22 cellular contexts compared by ENCODE assay signal in genomic region chr15:25716414-25717102, GRCh38.
DNase-seq lines count a peak whose midpoint lies in the region; FAIRE-seq and TF ChIP-seq lines count a peak whose summit lies in the region.
"Had no signal": no experiment of that assay in that cellular context is flagged by ENCODE, and none has a peak within 500 bp of the region (broad histone marks: within the 10 kb centered on the region; RNA-seq: fewer than 3 reads in every experiment).

No MANE protein-coding gene starts in this region.

- no peak for TF ChIP-seq POLR2A in H1 (IDR thresholded peaks at IDR 0.05; ENCODE audit: control extremely low read depth in 1 of 2, low read depth in 2 of 2, low read length in 2 of 2)

- H3K79me1 ChIP-seq in H1 (ENCODE audit: low read depth, low read length) = no peaks in the 10 kb centered on the region

- H3K79me2 ChIP-seq in H1 (ENCODE audit: control insufficient read depth in 1 of 2, insufficient read depth in 2 of 2, low read length in 2 of 2) = no peaks in the 10 kb centered on the region

- H2BK120ac ChIP-seq in H1 (replicated peaks; ENCODE audit: low read depth, low read length) = no peak overlapping the region

- no peak overlapping the region for H3K4me2 ChIP-seq in H1 (ENCODE audit: insufficient read depth in 1 of 2, low read depth in 2 of 2, low read length in 2 of 2)
- H3K4me2 ChIP-seq: GM23338 had no signal

- no peak overlapping the region for H3K23ac ChIP-seq in H1 (ENCODE audit: insufficient read length)

- no peak overlapping the region for H3K9ac ChIP-seq in H1 (replicated peaks in 1 of 4; ENCODE audit: extremely low read depth in 1 of 4, low read depth in 3 of 4, low read length in 3 of 4)

- no peaks in the 10 kb centered on the region for H3K36me3 ChIP-seq in H1 (ENCODE audit: control insufficient read depth in 2 of 4, insufficient read depth in 4 of 4, low read length in 3 of 4)
- H3K36me3 ChIP-seq: MG63, SJCRH30 had no signal

- no peak overlapping the region for H2BK20ac ChIP-seq in H1 (ENCODE audit: low read length)

- no peaks in the 10 kb centered on the region for H3K27me3 Mint-ChIP-seq in activated naive CD4-positive, alpha-beta T cell treated with anti-CD3 and anti-CD28 coated beads, Interleukin-2, amount 10 ng/mL, durations not matched to agents 7 days and 5 days
- no peaks in the 10 kb centered on the region for H3K27me3 Mint-ChIP-seq in activated naive CD8-positive, alpha-beta T cell treated with anti-CD3 and anti-CD28 coated beads for 36 hours
- H3K27me3 Mint-ChIP-seq: CD4-positive, alpha-beta T cell had no signal

- H3K27me3 ChIP-seq in H1 (replicated peaks in 1 of 4; ENCODE audit: control insufficient read depth in 3 of 4, extremely low read depth in 1 of 4, insufficient read depth in 3 of 4, low read length in 3 of 4) = no peaks in the 10 kb centered on the region; a peak in 1 of 7 replicates
- H3K27me3 ChIP-seq: MG63, SJCRH30 had no signal

- CTCF ChIA-PET in activated naive CD4-positive, alpha-beta T cell treated with anti-CD3 and anti-CD28 coated beads, Interleukin-2, amount 10 ng/mL, durations not matched to agents 7 days and 5 days (lab: Charles Lee) = interaction anchor here (1.1 kb wide), 1 partner anchor 218 kb away, joined by 3 read pairs; no protein-coding TSS in a partner anchor
- CTCF ChIA-PET in H1 (lab: Charles Lee; ENCODE audit: partially characterized antibody) = interaction anchor here (1.2 kb wide), 2 partner anchors 8 to 13 kb away, joined by 3 to 4 read pairs; no protein-coding TSS in a partner anchor

- no peak overlapping the region for H3K18ac ChIP-seq in H1 (ENCODE audit: extremely low read depth, low read length)

- no peak for TF ChIP-seq EP300 in H1 (IDR thresholded peaks at IDR 0.05; ENCODE audit: borderline replicate concordance in 1 of 2, low read depth in 2 of 2, low read length in 2 of 2)

- H2BK15ac ChIP-seq in H1 (ENCODE audit: low read length) = no peak overlapping the region

- no peaks in the 10 kb centered on the region for H3K9me3 Mint-ChIP-seq in activated naive CD4-positive, alpha-beta T cell treated with anti-CD3 and anti-CD28 coated beads, Interleukin-2, amount 10 ng/mL, durations not matched to agents 7 days and 5 days
- H3K9me3 Mint-ChIP-seq in activated naive CD8-positive, alpha-beta T cell treated with anti-CD3 and anti-CD28 coated beads for 36 hours = no peaks in the 10 kb centered on the region
- H3K9me3 Mint-ChIP-seq: CD4-positive, alpha-beta T cell had no signal

- no peak overlapping the region for H2AFZ ChIP-seq in H1 (ENCODE audit: low read length)
- H2AFZ ChIP-seq: GM23338 had no signal

- no peaks in the 10 kb centered on the region for H4K20me1 ChIP-seq in H1 (replicated peaks in 1 of 2; ENCODE audit: control insufficient read depth in 1 of 2, insufficient read depth in 2 of 2, low read length in 2 of 2)

- H3K4me1 Mint-ChIP-seq in activated naive CD4-positive, alpha-beta T cell treated with anti-CD3 and anti-CD28 coated beads, Interleukin-2, amount 10 ng/mL, durations not matched to agents 7 days and 5 days = no peaks in the 10 kb centered on the region
- H3K4me1 Mint-ChIP-seq in activated naive CD8-positive, alpha-beta T cell treated with anti-CD3 and anti-CD28 coated beads for 36 hours = no peaks in the 10 kb centered on the region

- TF ChIP-seq CTCF in H1 (IDR thresholded peaks at IDR 0.05; ENCODE audit: control extremely low read depth in 1 of 3, insufficient read depth in 1 of 3, low read depth in 1 of 3, low read length in 3 of 3) = no peak

- 0 out of 2 replicates have a peak overlapping the region, but pooled peaks have one; percentile 5 for H2BK5ac ChIP-seq in H1 (ENCODE audit: low read depth, low read length)

- no peak overlapping the region for H4K5ac ChIP-seq in H1 (ENCODE audit: insufficient read length, low read depth, low read length)

- H2BK12ac ChIP-seq in H1 (ENCODE audit: low read depth, low read length) = no peak overlapping the region

- H3K4ac ChIP-seq in H1 (replicated peaks; ENCODE audit: insufficient read length, low read depth, low read length) = no peak overlapping the region

- H3K56ac ChIP-seq in H1 (replicated peaks; ENCODE audit: insufficient read length, low read depth, low read length) = no peak overlapping the region

- peaks cover 25% of the 10 kb centered on the region for H3K36me3 Mint-ChIP-seq in activated naive CD4-positive, alpha-beta T cell treated with anti-CD3 and anti-CD28 coated beads, Interleukin-2, amount 10 ng/mL, durations not matched to agents 7 days and 5 days
- no peaks in the 10 kb centered on the region for H3K36me3 Mint-ChIP-seq in activated naive CD8-positive, alpha-beta T cell treated with anti-CD3 and anti-CD28 coated beads for 36 hours

- intact Hi-C loops in posterior vena cava (cut with DNase I) = loop anchor here in 1 of 2 donors (10.0 kb wide), 1 partner anchor 218 kb away; no protein-coding TSS in a partner anchor

- FAIRE-seq in H1 (lab: Jason Lieb, UNC) = no peak
- FAIRE-seq: D721Med, RCC 7860 had no signal

- no peak overlapping the region for H3K4me3 Mint-ChIP-seq in activated naive CD4-positive, alpha-beta T cell treated with anti-CD3 and anti-CD28 coated beads, Interleukin-2, amount 10 ng/mL, durations not matched to agents 7 days and 5 days
- no peak overlapping the region for H3K4me3 Mint-ChIP-seq in activated naive CD8-positive, alpha-beta T cell treated with anti-CD3 and anti-CD28 coated beads for 36 hours
- H3K4me3 Mint-ChIP-seq: CD4-positive, alpha-beta T cell; GM23338 had no signal

- H3K14ac ChIP-seq in H1 (ENCODE audit: insufficient read length) = no peak overlapping the region

- peak overlapping the region; percentile 19 for H3K27ac Mint-ChIP-seq in activated naive CD4-positive, alpha-beta T cell treated with anti-CD3 and anti-CD28 coated beads, Interleukin-2, amount 10 ng/mL, durations not matched to agents 7 days and 5 days
- no peak overlapping the region for H3K27ac Mint-ChIP-seq in activated naive CD8-positive, alpha-beta T cell treated with anti-CD3 and anti-CD28 coated beads for 36 hours
- H3K27ac Mint-ChIP-seq: CD4-positive, alpha-beta T cell; GM23338 had no signal

- H3K4me3 ChIP-seq in H1 (ENCODE audit: extremely low read depth in 1 of 4, insufficient read depth in 2 of 4, low read depth in 3 of 4, low read length in 4 of 4) = no peak overlapping the region
- H3K4me3 ChIP-seq: GM23338, MG63, SJCRH30 had no signal

- H3K23me2 ChIP-seq in H1 (ENCODE audit: low read depth, low read length) = no peaks in the 10 kb centered on the region; the same call in 1 of the 2 replicates

- TF ChIP-seq RAD21 in H1 (IDR thresholded peaks at IDR 0.05 in 1 of 2, conservative IDR thresholded peaks at IDR 0.05 in 1 of 2; ENCODE audit: low read depth in 2 of 2, low read length in 2 of 2) = no peak

- H3K9me3 ChIP-seq in H1 (ENCODE audit: insufficient read depth in 2 of 2, low read depth in 1 of 2, low read length in 1 of 2) = no peaks in the 10 kb centered on the region
- H3K9me3 ChIP-seq: MG63, SJCRH30 had no signal

- WGBS in H1 (ENCODE audit: extremely low coverage in 1 of 2, insufficient coverage in 1 of 2, insufficient read length in 1 of 2, insufficient replicate concordance in 2 of 2, low coverage in 1 of 2, low lambda C conversion rate in 2 of 2, missing lambda C conversion rate in 1 of 2), 2 experiments = 90% methylated on average over 18 of the region's 21 CpGs; no CpG with 5 or more reads in 1 of the 2 experiments

- no peak overlapping the region for H2AK5ac ChIP-seq in H1 (ENCODE audit: low read depth, low read length)

- peaks cover 0 to under 1% (median 0%) of the 10 kb centered on the region in 4 experiments; a peak in 1 of 7 replicates for H3K4me1 ChIP-seq in H1 (replicated peaks in 1 of 4; ENCODE audit: control insufficient read depth in 3 of 4, insufficient read depth in 4 of 4, low read length in 3 of 4)
- H3K4me1 ChIP-seq: SJCRH30 had no signal

- H4K91ac ChIP-seq in H1 (replicated peaks; ENCODE audit: insufficient read length, low read length) = no peak overlapping the region

- no peak overlapping the region for H3K27ac ChIP-seq in H1 (ENCODE audit: low read depth, low read length)
- H3K27ac ChIP-seq: SJCRH30 had no signal

- POLR2A ChIA-PET in H1 (lab: Charles Lee; ENCODE audit: partially characterized antibody) = interaction anchor here (0.9 kb wide), 1 partner anchor 46 kb away, joined by 3 read pairs; no protein-coding TSS in a partner anchor

- no peak for DNase-seq in activated naive CD4-positive, alpha-beta T cell treated with anti-CD3 and anti-CD28 coated beads, Interleukin-2, amount 10 ng/mL, durations not matched to agents 7 days and 5 days
- no peak for DNase-seq in activated naive CD4-positive, alpha-beta T cell treated with Interleukin-2 at 50 U/mL for 16 hours
- DNase-seq in H1 (ENCODE audit: low read depth in 1 of 2, low spot score in 2 of 2) (no peak), posterior vena cava (ENCODE audit: low spot score) (peak; percentile 68), NCI-H1417 treated with DMSO at 0.1 percent for 48 hours (lab: John Stamatoyannopoulos, UW) (no peak), activated gamma-delta T cell (lab: John Stamatoyannopoulos, UW) (no peak)
- no peak for DNase-seq in activated CD4-positive, CD25-positive, alpha-beta regulatory T cell (lab: John Stamatoyannopoulos, UW)
- no peak for DNase-seq in activated naive CD8-positive, alpha-beta T cell treated with anti-CD3 and anti-CD28 coated beads for 36 hours
- DNase-seq: 8988T; CD4-positive, alpha-beta T cell; HCEC 1CT; KG1; MG63; NCI-H1105 treated with DMSO at 0.1 percent for 48 hours; NCI-H2029; NCI-H446; NCI-H524 treated with DMSO at 0.1 percent for 48 hours; NCI-H774; SJCRH30 had no signal

- peak overlapping the region; percentile 37; the same call in 1 of the 2 replicates for H4K8ac ChIP-seq in H1 (ENCODE audit: extremely low read depth, insufficient read depth, low read length)

TF ChIP-seq in H1, 55 proteins besides CTCF, POLR2A, EP300 and RAD21 (continues in another document):
- TF ChIP-seq CREB1 (IDR thresholded peaks at IDR 0.05) (no peak), CBX8 (IDR thresholded peaks at IDR 0.05; ENCODE audit: borderline replicate concordance, low read depth, low read length) (no peak), TEAD4 (IDR thresholded peaks at IDR 0.05; ENCODE audit: low read depth, low read length) (no peak), KDM5A (IDR thresholded peaks at IDR 0.05; ENCODE audit: low read length) (no peak), HDAC6 (IDR thresholded peaks at IDR 0.05; ENCODE audit: low read depth, low read length) (no peak), ASH2L (IDR thresholded peaks at IDR 0.05; ENCODE audit: low read length) (no peak), SUZ12 (IDR thresholded peaks at IDR 0.05; ENCODE audit: low read length) (no peak), CTBP2 (IDR thresholded peaks at IDR 0.05; ENCODE audit: borderline replicate concordance, insufficient read depth, insufficient read length, low read length) (no peak), GABPA (IDR thresholded peaks at IDR 0.05; ENCODE audit: borderline replicate concordance, insufficient read depth, low read length) (no peak), EZH2 (IDR thresholded peaks at IDR 0.05; ENCODE audit: low read depth, low read length, severe bottlenecking) (no peak), SP4 (IDR thresholded peaks at IDR 0.05; ENCODE audit: low read length) (no peak), PHF8 (conservative IDR thresholded peaks at IDR 0.05; ENCODE audit: low read depth, low read length) (no peak), CBX5 (IDR thresholded peaks at IDR 0.05; ENCODE audit: low read depth, low read length) (no peak)
